21 cellular contexts compared by ENCODE assay signal in genomic region chr13:110417537-110417908, GRCh38.
DNase-seq lines count a peak whose midpoint lies in the region; ATAC-seq and TF ChIP-seq lines count a peak whose summit lies in the region.
"Had no signal": no experiment of that assay in that cellular context is flagged by ENCODE, and none has a peak within 500 bp of the region (broad histone marks: within the 10 kb centered on the region; RNA-seq: fewer than 3 reads in every experiment).

No MANE protein-coding gene starts in this region.

- TF ChIP-seq EP300 in suprapubic skin (IDR thresholded peaks at IDR 0.05), result no peak

- TF ChIP-seq POLR2A in gastrocnemius medialis (IDR thresholded peaks at IDR 0.05) (no peak), suprapubic skin (IDR thresholded peaks at IDR 0.05) (no peak)

- H3K4me1 ChIP-seq in heart right ventricle (peaks cover 59 to 94% (median 88%) of the 10 kb centered on the region in 9 donors), gastrocnemius medialis (peaks cover 36 to 41% of the 10 kb centered on the region in 2 donors), suprapubic skin (peaks cover 24% of the 10 kb centered on the region)
- H3K4me1 ChIP-seq: foreskin keratinocyte, neural progenitor cell had no signal

- ATAC-seq in heart right ventricle, result peak in 1 of 8 donors; percentile 17
- no peak for ATAC-seq in gastrocnemius medialis
- no peak for ATAC-seq in GM18868 (IDR thresholded peaks at IDR 0.05; ENCODE audit: unreplicated experiment)
- ATAC-seq: A549, foreskin keratinocyte, left lobe of liver had no signal

- in situ Hi-C loops in gastrocnemius medialis (cut with MboI; ENCODE audit: low sequenced_read_pairs in 4 of 4), result loop anchor here in 3 of 4 donors (10.0 to 25.0 kb wide), 3 partner anchors 113 to 193 kb away; partner anchors contain the start of genes COL4A1 (in 1 of the 3) and COL4A2 (in 1 of the 3)

- 41 to 46% methylated on average over 5 of the region's 5 CpGs for WGBS in heart right ventricle, 2 donors
- WGBS in suprapubic skin, result 70% methylated on average over 5 of the region's 5 CpGs

- peak overlapping the region in 2 of 10 donors; percentile 1 to 5 for H3K4me3 ChIP-seq in heart right ventricle
- no peak overlapping the region for H3K4me3 ChIP-seq in gastrocnemius medialis
- no peak overlapping the region for H3K4me3 ChIP-seq in suprapubic skin
- H3K4me3 ChIP-seq: A549, neural progenitor cell had no signal

- intact Hi-C loops in heart right ventricle (cut with DNase I), result loop anchor here in 4 of 10 donors (5.0 to 10.0 kb wide), 5 partner anchors 73 to 195 kb away; no protein-coding TSS in a partner anchor
- intact Hi-C loops in cardiac septum (cut with DNase I), result no loop called here
- intact Hi-C loops in gastrocnemius medialis (cut with DNase I; ENCODE audit: low total_unique reads), result loop anchor here (10.0 kb wide), 1 partner anchor 297 kb away; the partner anchor contains the start of gene ING1

- H3K9me3 ChIP-seq in heart right ventricle, result no peaks in the 10 kb centered on the region
- no peaks in the 10 kb centered on the region for H3K9me3 ChIP-seq in gastrocnemius medialis
- no peaks in the 10 kb centered on the region for H3K9me3 ChIP-seq in suprapubic skin
- H3K9me3 ChIP-seq: A549 had no signal

- peaks cover 0 to 29% (median 0%) of the 10 kb centered on the region in 9 donors for H3K36me3 ChIP-seq in heart right ventricle
- H3K36me3 ChIP-seq in gastrocnemius medialis, result no peaks in the 10 kb centered on the region
- no peaks in the 10 kb centered on the region for H3K36me3 ChIP-seq in suprapubic skin
- H3K36me3 ChIP-seq: neural progenitor cell had no signal

- peak in 1 of 2 donors; percentile 12 for DNase-seq in heart right ventricle
- DNase-seq in cardiac septum (ENCODE audit: low spot score), result no peak
- DNase-seq in gastrocnemius medialis, result no peak
- no peak for DNase-seq in NCI-H1105 treated with DMSO at 0.1 percent for 48 hours (lab: John Stamatoyannopoulos, UW)
- no peak for DNase-seq in suprapubic skin (ENCODE audit: low spot score in 2 of 2)
- DNase-seq in mucosa of gallbladder (ENCODE audit: low spot score), result no peak
- DNase-seq: activated CD4-positive, alpha-beta T cell treated with anti-CD3 and anti-CD28 coated beads, Interleukin-2, amount 10 ng/mL, durations not matched to agents 7 days and 5 days; activated naive CD4-positive, alpha-beta T cell treated with anti-CD3 and anti-CD28 coated beads, Interleukin-2, amount 10 ng/mL, durations not matched to agents 7 days and 5 days; activated T-cell treated with anti-CD3 and anti-CD28 coated beads for 4 hours; CD4-positive, alpha-beta T cell; DMS79 treated with DMSO at 0.1 percent for 48 hours; foreskin keratinocyte; NCI-H2081; NCI-H526; retina; stimulated activated CD4-positive, alpha-beta T cell treated with anti-CD3 and anti-CD28 coated beads, Interleukin-2, amount 100 ng/mL, for 24 hours had no signal

- TF ChIP-seq CTCF in heart right ventricle (IDR thresholded peaks at IDR 0.05) (no peak), gastrocnemius medialis (IDR thresholded peaks at IDR 0.05 in 4 of 5, conservative IDR thresholded peaks at IDR 0.05 in 1 of 5) (no peak), suprapubic skin (IDR thresholded peaks at IDR 0.05) (no peak)

- H3K27me3 ChIP-seq in heart right ventricle (peaks cover 0 to 33% (median 0%) of the 10 kb centered on the region in 7 donors), layer of hippocampus (ENCODE audit: control insufficient read depth, insufficient read depth, low read length) (no peaks in the 10 kb centered on the region), gastrocnemius medialis (no peaks in the 10 kb centered on the region), suprapubic skin (no peaks in the 10 kb centered on the region)
- H3K27me3 ChIP-seq: foreskin keratinocyte, neural progenitor cell had no signal

- H3K27ac ChIP-seq in heart right ventricle, result peak overlapping the region in 9 of 10 donors; percentile 31 to 93 (median 85)
- H3K27ac ChIP-seq in layer of hippocampus (ENCODE audit: low read depth, low read length), result peak overlapping the region; percentile 27
- peak overlapping the region; percentile 69 to 83 (median 72) for H3K27ac ChIP-seq in gastrocnemius medialis
- no peak overlapping the region for H3K27ac ChIP-seq in suprapubic skin
- H3K27ac ChIP-seq: foreskin keratinocyte, neural progenitor cell had no signal
